ENCODE assay signal across 37 cellular contexts in the genomic region with DNA sequence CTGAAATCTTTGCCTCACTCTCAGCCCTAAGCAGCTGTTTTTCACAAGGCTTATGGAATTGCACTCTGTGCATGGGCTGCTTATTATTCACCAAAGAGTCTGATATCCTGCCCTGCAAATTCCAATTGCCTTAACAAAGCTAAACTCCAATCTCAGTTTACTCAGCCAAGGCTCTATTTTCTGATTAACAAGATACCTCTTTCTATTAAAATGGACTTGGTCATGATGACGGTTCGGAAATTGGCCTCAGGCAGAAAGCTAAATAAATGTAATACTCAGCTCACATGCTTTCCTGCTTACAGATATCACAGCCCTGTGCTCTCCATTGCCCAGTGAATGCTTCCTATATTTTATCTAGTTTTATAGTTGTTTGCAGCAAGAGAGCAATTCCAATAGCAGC.
DNase-seq lines count a peak whose midpoint lies in the region; ATAC-seq and TF ChIP-seq lines count a peak whose summit lies in the region.
"Had no signal": no experiment of that assay in that cellular context is flagged by ENCODE, and none has a peak within 500 bp of the region (broad histone marks: within the 10 kb centered on the region; RNA-seq: fewer than 3 reads in every experiment).

No MANE protein-coding gene starts in this region.

- H3K9me3 Mint-ChIP-seq in glutamatergic neuron (ENCODE audit: unreplicated experiment) = no peaks in the 10 kb centered on the region

- H3K4me3 ChIP-seq in cardiac fibroblast (replicated peaks in 1 of 2; ENCODE audit: low read depth in 2 of 2, low read length in 2 of 2) = no peak overlapping the region
- H3K4me3 ChIP-seq: cardiac muscle cell, colonic mucosa, gastroesophageal sphincter, ovary, suprapubic skin, upper lobe of left lung had no signal

- no peak for TF ChIP-seq CTCF in cardiac fibroblast (IDR thresholded peaks at IDR 0.05; ENCODE audit: low read depth, low read length)
- TF ChIP-seq CTCF in glutamatergic neuron (IDR thresholded peaks at IDR 0.05; ENCODE audit: partially characterized antibody, unreplicated experiment) = no peak

- DNase-seq in COLO829 (ENCODE audit: low spot score) (peak; percentile 30), NCI-H226 (peak; percentile 79), cardiac fibroblast (ENCODE audit: low read depth in 2 of 2) (peak; percentile 5 to 12), foreskin melanocyte (peak; percentile 95), NCI-H2196 treated with DMSO at 0.1 percent for 48 hours (lab: John Stamatoyannopoulos, UW; ENCODE audit: unreplicated experiment) (no peak), glutamatergic neuron (no peak), GDM1 (lab: John Stamatoyannopoulos, UW) (no peak)
- DNase-seq: ACHN; activated CD4-positive, alpha-beta T cell treated with anti-CD3 and anti-CD28 coated beads, Interleukin-2, amount 50 U/mL, for 48 hours; activated CD4-positive, CD25-positive, alpha-beta regulatory T cell treated with anti-CD3 and anti-CD28 coated beads, Interleukin-2, amount 50 U/mL, for 72 hours; activated CD8-positive, alpha-beta memory T cell treated with anti-CD3 and anti-CD28 coated beads, Interleukin-2, amount 50 U/mL, for 48 hours; activated naive CD4-positive, alpha-beta T cell treated with anti-CD3 and anti-CD28 coated beads, Interleukin-2, amount 50 U/mL, for 16 hours; C1 segment of cervical spinal cord; colonic mucosa; COR-L47; DMS53; effector memory CD4-positive, alpha-beta T cell; GF-D8; hippocampal formation; left colon; NCI-H1105; NCI-H187; NCI-H510A; nephron progenitor cell; OCI-M1; ovary; stimulated activated naive CD4-positive, alpha-beta T cell; upper lobe of left lung had no signal

- no peaks in the 10 kb centered on the region for H3K4me1 Mint-ChIP-seq in glutamatergic neuron (ENCODE audit: low read depth, unreplicated experiment)
- H3K4me1 Mint-ChIP-seq: memory B cell, nephron progenitor cell had no signal

- no peak overlapping the region for H3K27ac Mint-ChIP-seq in glutamatergic neuron (ENCODE audit: unreplicated experiment)
- H3K27ac Mint-ChIP-seq: memory B cell; nephron progenitor cell; T-helper 1 cell treated with Interleukin-12 subunit alpha and Interleukin-12 subunit beta and Interleukin-4 antibody, amounts not matched to agents 30 μg/mL and 1 μg/mL, for 36 hours had no signal

- no peaks in the 10 kb centered on the region for H3K27me3 Mint-ChIP-seq in glutamatergic neuron (ENCODE audit: unreplicated experiment)
- H3K27me3 Mint-ChIP-seq: memory B cell had no signal

- H3K4me3 Mint-ChIP-seq in glutamatergic neuron (ENCODE audit: unreplicated experiment) = no peak overlapping the region
- H3K4me3 Mint-ChIP-seq: memory B cell; nephron progenitor cell; T-helper 1 cell treated with Interleukin-12 subunit alpha and Interleukin-12 subunit beta and Interleukin-4 antibody, amounts not matched to agents 30 μg/mL and 1 μg/mL, for 36 hours had no signal

- no peak for ATAC-seq in GM19023 (IDR thresholded peaks at IDR 0.05; ENCODE audit: unreplicated experiment)
- ATAC-seq: gastroesophageal sphincter, HCT116, left colon, Right ventricle myocardium inferior, SK-N-SH treated with all-trans-retinoic acid at 6 μM for 48 hours had no signal

- H3K36me3 Mint-ChIP-seq in glutamatergic neuron (ENCODE audit: unreplicated experiment) = no peaks in the 10 kb centered on the region
- H3K36me3 Mint-ChIP-seq: memory B cell had no signal

Comparison
In these comparisons a context has a peak if more than half of its experiments do, and no peak if none do; other contexts are left out.
1. DNase-seq: peak in COLO829 (single experiment), NCI-H226 (single experiment), cardiac fibroblast (2 of 2) and foreskin melanocyte (single experiment); none in NCI-H2196 treated with DMSO at 0.1 percent for 48 hours (single experiment), glutamatergic neuron (single experiment) and GDM1 (single experiment).